In genomic region chr15:25844542-25844941, GRCh38 we compare ENCODE assay signal across 26 cellular contexts. TPM values are rescaled to one million over a fixed set of nuclear protein-coding genes. Genes with fewer than 3 reads are reported as not detected.
A peak's percentile ranks its signal among the peaks of the same experiment; 100 is the strongest.
DNase-seq lines count a peak whose midpoint lies in the region; ATAC-seq, FAIRE-seq and TF ChIP-seq lines count a peak whose summit lies in the region.
"Had no signal": no experiment of that assay in that cellular context is flagged by ENCODE, and none has a peak within 500 bp of the region (broad histone marks: within the 10 kb centered on the region; RNA-seq: fewer than 3 reads in every experiment).

No MANE protein-coding gene starts in this region.

- peaks cover 28% of the 10 kb centered on the region for H3K36me3 Mint-ChIP-seq in CD8-positive, alpha-beta T cell
- H3K36me3 Mint-ChIP-seq in naive thymus-derived CD4-positive, alpha-beta T cell: peaks cover 0 to 35% (median 13%) of the 10 kb centered on the region in 5 donors

- TF ChIP-seq POLR2A in GM12891 (IDR thresholded peaks at IDR 0.05; ENCODE audit: low read depth, low read length): no peak

- DNase-seq in CD8-positive, alpha-beta T cell: no peak
- DNase-seq in ascending aorta (ENCODE audit: low spot score in 2 of 2) (no peak), GM12891 (ENCODE audit: insufficient read length, low spot score) (no peak), NCI-H226 (no peak), NCI-H1436 (lab: John Stamatoyannopoulos, UW) (no peak)
- DNase-seq in naive thymus-derived CD4-positive, alpha-beta T cell: no peak
- DNase-seq: amniotic stem cell; CD4-positive, alpha-beta memory T cell; DMS153; lower lobe of right lung; mucosa of descending colon; NCI-H1105 treated with DMSO at 0.1 percent for 48 hours; NCI-H2081; NCI-H82; OCI-M1; stimulated activated CD8-positive, alpha-beta memory T cell treated with anti-CD3 and anti-CD28 coated beads, Interleukin-4, amount 100 ng/mL, for 48 hours; upper lobe of left lung had no signal

- H3K36me3 ChIP-seq in BLaER1 treated with 17β-estradiol and CSF1 and Interleukin-3, amounts not matched to agents 10 nM and 100 nM: no peaks in the 10 kb centered on the region
- H3K36me3 ChIP-seq in CD8-positive, alpha-beta T cell (ENCODE audit: insufficient read depth, low read length): no peaks in the 10 kb centered on the region
- H3K36me3 ChIP-seq in ascending aorta: no peaks in the 10 kb centered on the region
- no peaks in the 10 kb centered on the region for H3K36me3 ChIP-seq in naive thymus-derived CD4-positive, alpha-beta T cell (ENCODE audit: control insufficient read depth in 2 of 3, insufficient read depth in 3 of 3, low read length in 3 of 3)
- H3K36me3 ChIP-seq: cardiac muscle cell, lower lobe of right lung, upper lobe of left lung had no signal

- peaks cover 17 to 88% (median 62%) of the 10 kb centered on the region in 10 experiments for H3K4me1 ChIP-seq in BLaER1 treated with 17β-estradiol and CSF1 and Interleukin-3, amounts not matched to agents 10 nM and 100 nM
- H3K4me1 ChIP-seq in CD8-positive, alpha-beta T cell (ENCODE audit: insufficient read depth, low read length): peaks cover 52% of the 10 kb centered on the region
- peaks cover 8 to 45% of the 10 kb centered on the region in 2 donors for H3K4me1 ChIP-seq in ascending aorta
- H3K4me1 ChIP-seq in naive thymus-derived CD4-positive, alpha-beta T cell (ENCODE audit: control insufficient read depth in 2 of 2, insufficient read depth in 2 of 2, low read length in 2 of 2): peaks cover 18 to 57% of the 10 kb centered on the region in 2 donors

- ATAC-seq in CD8-positive, alpha-beta T cell: no peak
- no peak for ATAC-seq in naive thymus-derived CD4-positive, alpha-beta T cell
- no peak for ATAC-seq in HG03196 (IDR thresholded peaks at IDR 0.05; ENCODE audit: unreplicated experiment)
- ATAC-seq: activated CD4-positive, CD25-positive, alpha-beta regulatory T cell treated with anti-CD3 and anti-CD28 coated beads, Interleukin-2, amount 50 U/mL, for 24 hours; activated T-helper 17 cell treated with anti-CD3 and anti-CD28 coated beads, Interleukin-2, amount 50 U/mL, for 72 hours; lower lobe of right lung; mucosa of descending colon had no signal

- peaks cover 68% of the 10 kb centered on the region for H3K4me1 Mint-ChIP-seq in CD8-positive, alpha-beta T cell (ENCODE audit: low read depth)
- H3K4me1 Mint-ChIP-seq in naive thymus-derived CD4-positive, alpha-beta T cell: peaks cover 48 to 98% (median 84%) of the 10 kb centered on the region in 7 donors

- H3K27me3 ChIP-seq in BLaER1 treated with 17β-estradiol and CSF1 and Interleukin-3, amounts not matched to agents 10 nM and 100 nM: 0 out of 22 replicates have a peak, but pooled peaks cover 0 to 7% (median 0%) of the 10 kb centered on the region in 11 experiments
- H3K27me3 ChIP-seq in CD8-positive, alpha-beta T cell (ENCODE audit: insufficient read depth, low read length): no peaks in the 10 kb centered on the region
- H3K27me3 ChIP-seq in ascending aorta: no peaks in the 10 kb centered on the region
- H3K27me3 ChIP-seq in naive thymus-derived CD4-positive, alpha-beta T cell (ENCODE audit: control insufficient read depth in 2 of 2, insufficient read depth in 2 of 2, low read length in 2 of 2): no peaks in the 10 kb centered on the region
- H3K27me3 ChIP-seq: cardiac muscle cell, upper lobe of left lung had no signal

- H3K4me3 ChIP-seq in BLaER1 treated with 17β-estradiol and CSF1 and Interleukin-3, amounts not matched to agents 10 nM and 100 nM: no peak overlapping the region
- H3K4me3 ChIP-seq in CD8-positive, alpha-beta T cell (ENCODE audit: low read depth, low read length): no peak overlapping the region
- peak overlapping the region in 1 of 2 donors; percentile 21 for H3K4me3 ChIP-seq in ascending aorta
- no peak overlapping the region for H3K4me3 ChIP-seq in naive thymus-derived CD4-positive, alpha-beta T cell (ENCODE audit: low read length)
- H3K4me3 ChIP-seq: cardiac muscle cell, lower lobe of right lung, mucosa of descending colon, upper lobe of left lung had no signal

- intact Hi-C loops in CD8-positive, alpha-beta T cell (cut with DNase I, micrococcal nuclease): loop anchor here in 1 of 2 experiments (5.0 kb wide), 1 partner anchor 33 kb away; no protein-coding TSS in a partner anchor
- intact Hi-C loops in ascending aorta (cut with DNase I): no loop called here
- intact Hi-C loops in naive thymus-derived CD4-positive, alpha-beta T cell (cut with micrococcal nuclease): no loop called here

- H3K9ac ChIP-seq in BLaER1 treated with 17β-estradiol and CSF1 and Interleukin-3, amounts not matched to agents 10 nM and 100 nM: 0 out of 22 replicates have a peak overlapping the region, but pooled peaks of 1 of the 11 experiments have one; percentile 2

- no peak overlapping the region for H3K4me3 Mint-ChIP-seq in CD8-positive, alpha-beta T cell
- peak overlapping the region in 5 of 10 donors; percentile 38 to 84 (median 62) for H3K4me3 Mint-ChIP-seq in naive thymus-derived CD4-positive, alpha-beta T cell

- no peak for FAIRE-seq in GM12891 (lab: Jason Lieb, UNC)
- FAIRE-seq: endothelial cell of umbilical vein had no signal

- peak overlapping the region; percentile 96 for H3K27ac Mint-ChIP-seq in CD8-positive, alpha-beta T cell
- H3K27ac Mint-ChIP-seq in naive thymus-derived CD4-positive, alpha-beta T cell: peak overlapping the region in 8 of 9 donors; percentile 89 to 99 (median 98)

- H3K27me3 Mint-ChIP-seq in CD8-positive, alpha-beta T cell (ENCODE audit: low read depth): no peaks in the 10 kb centered on the region
- H3K27me3 Mint-ChIP-seq in naive thymus-derived CD4-positive, alpha-beta T cell: no peaks in the 10 kb centered on the region
- H3K27me3 Mint-ChIP-seq: activated T-helper 17 cell treated with anti-CD3 and anti-CD28 coated beads, Interleukin-2, amount 50 U/mL, for 72 hours; CD4-positive, alpha-beta memory T cell had no signal

- CTCF ChIA-PET in CD8-positive, alpha-beta T cell (lab: Charles Lee): no interaction called here
- CTCF ChIA-PET in naive thymus-derived CD4-positive, alpha-beta T cell (lab: Charles Lee): no interaction called here

- TF ChIP-seq CTCF in CD8-positive, alpha-beta T cell (IDR thresholded peaks at IDR 0.05): no peak
- no peak for TF ChIP-seq CTCF in ascending aorta (IDR thresholded peaks at IDR 0.05)

- no peaks in the 10 kb centered on the region for H3K9me3 ChIP-seq in BLaER1 treated with 17β-estradiol and CSF1 and Interleukin-3, amounts not matched to agents 10 nM and 100 nM (replicated peaks in 1 of 11)
- H3K9me3 ChIP-seq in CD8-positive, alpha-beta T cell (ENCODE audit: low read length): no peaks in the 10 kb centered on the region
- no peaks in the 10 kb centered on the region for H3K9me3 ChIP-seq in ascending aorta
- H3K9me3 ChIP-seq in naive thymus-derived CD4-positive, alpha-beta T cell (ENCODE audit: control insufficient read depth in 2 of 3, low read length in 3 of 3): no peaks in the 10 kb centered on the region
- H3K9me3 ChIP-seq: lower lobe of right lung, upper lobe of left lung had no signal

- POLR2A ChIA-PET in CD8-positive, alpha-beta T cell (lab: Charles Lee): interaction anchor here (0.9 to 1.0 kb wide), 2 partner anchors 15 to 16 kb away, joined by 3 read pairs; no protein-coding TSS in a partner anchor
- POLR2A ChIA-PET in naive thymus-derived CD4-positive, alpha-beta T cell (lab: Charles Lee): interaction anchor here (1.1 to 13.6 kb wide), 3 partner anchors 13 to 33 kb away, joined by 4 to 257 read pairs (median 4); partner anchors contain the start of gene ATP10A

- H4K20me1 ChIP-seq in BLaER1 treated with 17β-estradiol and CSF1 and Interleukin-3, amounts not matched to agents 10 nM and 100 nM: peaks cover 0 to 54% (median 9%) of the 10 kb centered on the region in 11 experiments; a peak in 10 of 22 replicates

- no peak overlapping the region for H3K27ac ChIP-seq in BLaER1 treated with 17β-estradiol and CSF1 and Interleukin-3, amounts not matched to agents 10 nM and 100 nM
- H3K27ac ChIP-seq in CD8-positive, alpha-beta T cell (ENCODE audit: low read depth, low read length): no peak overlapping the region
- H3K27ac ChIP-seq in ascending aorta: peak overlapping the region; percentile 54 to 69
- H3K27ac ChIP-seq in naive thymus-derived CD4-positive, alpha-beta T cell (ENCODE audit: low read depth, low read length): peak overlapping the region; percentile 75
- H3K27ac ChIP-seq: cardiac muscle cell, lower lobe of right lung, upper lobe of left lung had no signal

- no peaks in the 10 kb centered on the region for H3K9me3 Mint-ChIP-seq in CD8-positive, alpha-beta T cell
- no peaks in the 10 kb centered on the region for H3K9me3 Mint-ChIP-seq in naive thymus-derived CD4-positive, alpha-beta T cell
- H3K9me3 Mint-ChIP-seq: activated T-helper 17 cell treated with anti-CD3 and anti-CD28 coated beads, Interleukin-2, amount 50 U/mL, for 72 hours had no signal

- H3K4me2 ChIP-seq in BLaER1 treated with 17β-estradiol and CSF1 and Interleukin-3, amounts not matched to agents 10 nM and 100 nM: peak overlapping the region in 9 of 11 experiments; percentile 46 to 99 (median 79); a peak in 17 of 22 replicates

TF ChIP-seq in GM12891, 5 proteins besides CTCF, POLR2A, EP300 and RAD21:
- TF ChIP-seq POLR2AphosphoS5 (IDR thresholded peaks at IDR 0.05; ENCODE audit: low read depth, low read length): no peak
- TF ChIP-seq TAF1 (IDR thresholded peaks at IDR 0.05; ENCODE audit: low read depth, low read length): no peak
- no peak for TF ChIP-seq SPI1 (IDR thresholded peaks at IDR 0.05; ENCODE audit: low read depth, low read length)
- TF ChIP-seq PAX5 (IDR thresholded peaks at IDR 0.05; ENCODE audit: insufficient read depth, low read length, severe bottlenecking): no peak
- TF ChIP-seq POU2F2 (IDR thresholded peaks at IDR 0.05; ENCODE audit: low read depth, low read length): no peak

RNA-seq across cellular contexts. Expression of gene ATP10A, which starts 18.6 kb away (rescaled TPM):
- 10 to 100 TPM; 17.6 to 18.5 TPM for total RNA-seq in CD8-positive, alpha-beta T cell
- total RNA-seq in ascending aorta: 26.7 TPM
- total RNA-seq in naive thymus-derived CD4-positive, alpha-beta T cell: 10 to 100 TPM; 56.7 to 86.4 (median 71.2) TPM
- polyA plus RNA-seq in naive thymus-derived CD4-positive, alpha-beta T cell: 10 to 100 TPM in 1 of 2 donors, 1 to 10 TPM in 1; 7.2 to 18.5 TPM
- polyA plus RNA-seq in GM12891 (2012; ENCODE audit: low read depth, missing spikeins): 0.17 TPM
- total RNA-seq: cardiac muscle cell, dermis microvascular lymphatic vessel endothelial cell, endothelial cell of umbilical vein, M059J, pulmonary artery endothelial cell had no signal
- polyA plus RNA-seq: cardiac muscle cell, endothelial cell of umbilical vein had no signal

Comparison
In these comparisons a context has a peak if more than half of its experiments do, and no peak if none do; other contexts are left out.
1. H3K27ac ChIP-seq: peak in ascending aorta (2 of 2) and naive thymus-derived CD4-positive, alpha-beta T cell (single experiment); none in BLaER1 treated with 17β-estradiol and CSF1 and Interleukin-3, amounts not matched to agents 10 nM and 100 nM (0 of 11) and CD8-positive, alpha-beta T cell (single experiment).